Comparison of ENCODE assay signal across 8 cellular contexts in genomic region chr18:49849331-49850217, GRCh38. TPM values are rescaled to one million over a fixed set of nuclear protein-coding genes. Genes with fewer than 3 reads are reported as not detected.
DNase-seq lines count a peak whose midpoint lies in the region; ATAC-seq and TF ChIP-seq lines count a peak whose summit lies in the region.

No MANE protein-coding gene starts in this region.

- WGBS in SK-N-SH (ENCODE audit: low lambda C conversion rate), result 38% methylated on average over 12 of the region's 14 CpGs

- H3K27ac ChIP-seq in AG04450 (ENCODE audit: low read depth, low read length), result no peak overlapping the region
- H3K27ac ChIP-seq in SK-N-SH (ENCODE audit: low read depth in 2 of 2, low read length in 1 of 2), result peak overlapping the region in 1 of 2 experiments; percentile 40; a peak in 1 of 4 replicates

- peaks cover 5 to 12% of the 10 kb centered on the region in 2 experiments; a peak in 3 of 4 replicates for H3K4me1 ChIP-seq in SK-N-SH (ENCODE audit: control insufficient read depth in 1 of 2, insufficient read depth in 2 of 2, low read depth in 1 of 2, low read length in 1 of 2)

- peak; percentile 51; the same call in 1 of the 2 replicates for TF ChIP-seq EP300 in Ishikawa (IDR thresholded peaks at IDR 0.05; ENCODE audit: borderline replicate concordance)
- TF ChIP-seq EP300 in SK-N-SH (IDR thresholded peaks at IDR 0.05; ENCODE audit: borderline replicate concordance in 1 of 2, low read depth in 1 of 2, low read length in 1 of 2), result peak in 1 of 2 experiments; percentile 27; a peak in 1 of 4 replicates

- H4K20me1 ChIP-seq in SK-N-SH (ENCODE audit: insufficient read depth), result no peaks in the 10 kb centered on the region

- no peak for TF ChIP-seq POLR2A in erythroblast (IDR thresholded peaks at IDR 0.05; ENCODE audit: low read length)

- H3K36me3 ChIP-seq in SK-N-SH (replicated peaks in 1 of 2; ENCODE audit: control insufficient read depth in 1 of 2, insufficient read depth in 2 of 2, low read length in 1 of 2), result no peaks in the 10 kb centered on the region

- no peaks in the 10 kb centered on the region for H3K9me2 ChIP-seq in SK-N-SH

- no peak overlapping the region for H3K9ac ChIP-seq in SK-N-SH

- peak overlapping the region; percentile 68 for H2AFZ ChIP-seq in SK-N-SH (ENCODE audit: low read depth)

- H3K27me3 ChIP-seq in AG04450 (ENCODE audit: control insufficient read depth, insufficient read depth, low read length) (no peaks in the 10 kb centered on the region), SK-N-SH (ENCODE audit: insufficient read depth) (no peaks in the 10 kb centered on the region)

- H3K79me2 ChIP-seq in SK-N-SH (ENCODE audit: insufficient read depth), result no peaks in the 10 kb centered on the region

- no peaks in the 10 kb centered on the region for H3K9me3 ChIP-seq in AG04450 (ENCODE audit: control insufficient read depth, insufficient read depth, low read length)
- no peaks in the 10 kb centered on the region for H3K9me3 ChIP-seq in SK-N-SH

- TF ChIP-seq RAD21 in Ishikawa (IDR thresholded peaks at IDR 0.05; ENCODE audit: low read depth) (peak; percentile 3; the same call in 1 of the 2 replicates), SK-N-SH (IDR thresholded peaks at IDR 0.05; ENCODE audit: low read length) (no peak)

- CTCF ChIA-PET in AG04450 (lab: Charles Lee) (interaction anchor here (1.4 to 3.5 kb wide), 3 partner anchors 8 to 12 kb away, joined by 3 to 16 read pairs (median 3); no protein-coding TSS in a partner anchor), SK-N-SH (lab: Yijun Ruan, JAX) (interaction anchor here (1.3 to 10.9 kb wide), 3 partner anchors 10 to 339 kb away, joined by 3 to 110 read pairs (median 24); no protein-coding TSS in a partner anchor)

- H3F3A ChIP-seq in SK-N-SH (replicated peaks; ENCODE audit: insufficient read depth), result no peaks in the 10 kb centered on the region

- POLR2A ChIA-PET in AG04450 (lab: Yijun Ruan, JAX), result interaction anchor here (0.9 to 1.1 kb wide), 2 partner anchors 16 to 36 kb away, joined by 4 read pairs; partner anchors contain the start of gene ACAA2
- POLR2A ChIA-PET in SK-N-SH (lab: Yijun Ruan, JAX), result no interaction called here

- no peak for ATAC-seq in HG02642 (IDR thresholded peaks at IDR 0.05; ENCODE audit: poor library complexity, unreplicated experiment)

- no peak overlapping the region for H3K4me3 ChIP-seq in AG04450 (ENCODE audit: low read depth, low read length)
- no peak overlapping the region for H3K4me3 ChIP-seq in SK-N-SH (ENCODE audit: low read depth in 2 of 2, low read length in 1 of 2)

- peak overlapping the region; percentile 54; the same call in 1 of the 2 replicates for H3K4me2 ChIP-seq in SK-N-SH

- DNase-seq in AG04450 (ENCODE audit: low read depth, low spot score), result peak; percentile 63
- DNase-seq in SK-N-SH, result no peak
- DNase-seq in iPS DF 4.7 (ENCODE audit: extremely low read depth, low spot score), result peak; percentile 38
- no peak for DNase-seq in erythroblast (lab: John Stamatoyannopoulos, UW)
- DNase-seq in GM19240 (ENCODE audit: insufficient read length, low spot score), result no peak
- DNase-seq in stimulated activated CD4-positive, alpha-beta T cell treated with anti-CD3 and anti-CD28 coated beads, Interleukin-1b, Interleukin-23, amount 100 ng/mL, for 48 hours, result no peak

- TF ChIP-seq CTCF in AG04450 (IDR thresholded peaks at IDR 0.05; ENCODE audit: low read depth, low read length) (no peak), SK-N-SH (IDR thresholded peaks at IDR 0.05) (no peak)

TF ChIP-seq in Ishikawa, 13 proteins besides CTCF, POLR2A, EP300 and RAD21 (continues in another document):
- TF ChIP-seq USF1 (IDR thresholded peaks at IDR 0.05) (peak; percentile 20; the same call in 1 of the 2 replicates), TEAD4 (IDR thresholded peaks at IDR 0.05) (no peak; the same call in 1 of the 2 replicates), TCF12 (IDR thresholded peaks at IDR 0.05; ENCODE audit: low read depth) (peak; percentile 89), CREB1 (IDR thresholded peaks at IDR 0.05; ENCODE audit: low read depth) (no peak), NFIC (IDR thresholded peaks at IDR 0.05) (peak; percentile 49; the same call in 1 of the 2 replicates), TAF1 (IDR thresholded peaks at IDR 0.05; ENCODE audit: low read depth) (0 out of 2 replicates have a peak, but pooled peaks have one; percentile 46), FOXM1 (IDR thresholded peaks at IDR 0.05; ENCODE audit: borderline replicate concordance, low read depth) (peak; percentile 32; the same call in 1 of the 2 replicates)
- TF ChIP-seq, protein P1, sequence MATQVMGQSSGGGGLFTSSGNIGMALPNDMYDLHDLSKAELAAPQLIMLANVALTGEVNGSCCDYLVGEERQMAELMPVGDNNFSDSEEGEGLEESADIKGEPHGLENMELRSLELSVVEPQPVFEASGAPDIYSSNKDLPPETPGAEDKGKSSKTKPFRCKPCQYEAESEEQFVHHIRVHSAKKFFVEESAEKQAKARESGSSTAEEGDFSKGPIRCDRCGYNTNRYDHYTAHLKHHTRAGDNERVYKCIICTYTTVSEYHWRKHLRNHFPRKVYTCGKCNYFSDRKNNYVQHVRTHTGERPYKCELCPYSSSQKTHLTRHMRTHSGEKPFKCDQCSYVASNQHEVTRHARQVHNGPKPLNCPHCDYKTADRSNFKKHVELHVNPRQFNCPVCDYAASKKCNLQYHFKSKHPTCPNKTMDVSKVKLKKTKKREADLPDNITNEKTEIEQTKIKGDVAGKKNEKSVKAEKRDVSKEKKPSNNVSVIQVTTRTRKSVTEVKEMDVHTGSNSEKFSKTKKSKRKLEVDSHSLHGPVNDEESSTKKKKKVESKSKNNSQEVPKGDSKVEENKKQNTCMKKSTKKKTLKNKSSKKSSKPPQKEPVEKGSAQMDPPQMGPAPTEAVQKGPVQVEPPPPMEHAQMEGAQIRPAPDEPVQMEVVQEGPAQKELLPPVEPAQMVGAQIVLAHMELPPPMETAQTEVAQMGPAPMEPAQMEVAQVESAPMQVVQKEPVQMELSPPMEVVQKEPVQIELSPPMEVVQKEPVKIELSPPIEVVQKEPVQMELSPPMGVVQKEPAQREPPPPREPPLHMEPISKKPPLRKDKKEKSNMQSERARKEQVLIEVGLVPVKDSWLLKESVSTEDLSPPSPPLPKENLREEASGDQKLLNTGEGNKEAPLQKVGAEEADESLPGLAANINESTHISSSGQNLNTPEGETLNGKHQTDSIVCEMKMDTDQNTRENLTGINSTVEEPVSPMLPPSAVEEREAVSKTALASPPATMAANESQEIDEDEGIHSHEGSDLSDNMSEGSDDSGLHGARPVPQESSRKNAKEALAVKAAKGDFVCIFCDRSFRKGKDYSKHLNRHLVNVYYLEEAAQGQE (IDR thresholded peaks at IDR 0.05; ENCODE audit: low read depth), result no peak

TF ChIP-seq in SK-N-SH, 30 proteins besides CTCF, POLR2A, EP300 and RAD21 (continues in another document):
- TF ChIP-seq ELF1 (IDR thresholded peaks at IDR 0.05) (peak; percentile 69), TEAD4 (IDR thresholded peaks at IDR 0.05; ENCODE audit: borderline replicate concordance, insufficient read depth) (no peak), MXI1 (IDR thresholded peaks at IDR 0.05; ENCODE audit: low read depth, low read length) (no peak), RXRA (IDR thresholded peaks at IDR 0.05; ENCODE audit: borderline replicate concordance, low read depth) (no peak; the same call in 1 of the 2 replicates), CHD2 (IDR thresholded peaks at IDR 0.05; ENCODE audit: low read length, partially characterized antibody) (no peak), NRF1 (IDR thresholded peaks at IDR 0.05; ENCODE audit: low read depth, low read length) (no peak), NFIC (IDR thresholded peaks at IDR 0.05; ENCODE audit: borderline replicate concordance) (peak; percentile 28; the same call in 1 of the 2 replicates), FOSL2 (IDR thresholded peaks at IDR 0.05; ENCODE audit: borderline replicate concordance, low read depth) (peak; percentile 78), MAX (IDR thresholded peaks at IDR 0.05; ENCODE audit: low read depth) (peak; percentile 82), TAF1 (IDR thresholded peaks at IDR 0.05; ENCODE audit: borderline replicate concordance, low read depth, low read length) (no peak)
- TF ChIP-seq, protein P1 (IDR thresholded peaks at IDR 0.05; ENCODE audit: low read depth, low read length), result 0 out of 2 replicates have a peak, but pooled peaks have one; percentile 21

RNA-seq across cellular contexts. Expression of gene ACAA2, which starts 36.2 kb away (rescaled TPM):
- polyA plus RNA-seq in AG04450 (2011; rRNA removed), result 33.8 and 34.7 TPM in 2 replicates
- 19.8 and 22.0 TPM in 2 replicates for polyA minus RNA-seq in AG04450 (2011; rRNA and poly(A)+ RNA removed)
- 29.3 and 34.9 TPM in 2 replicates for polyA plus RNA-seq in SK-N-SH (2012; rRNA removed)
- 53.4 and 60.7 TPM in 2 replicates for polyA plus RNA-seq in SK-N-SH (2012; cell fraction: cytosol; rRNA removed)
- polyA plus RNA-seq in SK-N-SH (2012; cell fraction: nucleus; rRNA removed), result 28.1 and 33.0 TPM in 2 replicates

Comparison
In these comparisons a context has a peak if more than half of its experiments do, and no peak if none do; other contexts are left out.
1. DNase-seq: peak in AG04450 (single experiment) and iPS DF 4.7 (single experiment); none in SK-N-SH (single experiment), erythroblast (0 of 2), GM19240 (single experiment) and stimulated activated CD4-positive, alpha-beta T cell treated with anti-CD3 and anti-CD28 coated beads, Interleukin-1b, Interleukin-23, amount 100 ng/mL, for 48 hours (single experiment).